Comparison of ENCODE assay signal across 1 cellular context in genomic region chr7:29345590-29345989, GRCh38.
TF ChIP-seq lines count a peak whose summit lies in the region.

No MANE protein-coding gene starts in this region.

TF ChIP-seq in GM12878, 131 proteins besides CTCF, POLR2A, EP300 and RAD21 (continued from another document):
- TF ChIP-seq ZNF592 (IDR thresholded peaks at IDR 0.05), result no peak
- TF ChIP-seq USF2 (IDR thresholded peaks at IDR 0.05; ENCODE audit: borderline replicate concordance, low read depth, low read length), result no peak
- TF ChIP-seq IRF4 (IDR thresholded peaks at IDR 0.05; ENCODE audit: low read depth, low read length), result no peak
- no peak for TF ChIP-seq KDM1A (IDR thresholded peaks at IDR 0.05; ENCODE audit: borderline replicate concordance)
- TF ChIP-seq MYB (IDR thresholded peaks at IDR 0.05; ENCODE audit: borderline replicate concordance, low read depth, low read length), result no peak
- TF ChIP-seq SP1 (IDR thresholded peaks at IDR 0.05; ENCODE audit: low read depth, low read length), result no peak
- TF ChIP-seq CHD4 (IDR thresholded peaks at IDR 0.05), result no peak
- TF ChIP-seq CREM (IDR thresholded peaks at IDR 0.05; ENCODE audit: low read depth), result no peak
- TF ChIP-seq NRF1 (conservative IDR thresholded peaks at IDR 0.05; ENCODE audit: low read depth, low read length), result no peak
- TF ChIP-seq PKNOX1 (IDR thresholded peaks at IDR 0.05), result no peak
- TF ChIP-seq ZNF274 (IDR thresholded peaks at IDR 0.05; ENCODE audit: insufficient read depth, insufficient read length), result no peak
- no peak for TF ChIP-seq TBL1XR1 (IDR thresholded peaks at IDR 0.05; ENCODE audit: low read depth, low read length)
- no peak for TF ChIP-seq CEBPB (IDR thresholded peaks at IDR 0.05; ENCODE audit: borderline replicate concordance in 1 of 2, low read depth in 2 of 2, low read length in 2 of 2)
- no peak for TF ChIP-seq CHD2 (IDR thresholded peaks at IDR 0.05; ENCODE audit: borderline replicate concordance, low read depth, low read length)
- no peak for TF ChIP-seq ATF3 (IDR thresholded peaks at IDR 0.05; ENCODE audit: borderline replicate concordance, extremely low read depth, low read depth, low read length)
